Comparison of ENCODE assay signal across 8 cellular contexts in the genomic region with DNA sequence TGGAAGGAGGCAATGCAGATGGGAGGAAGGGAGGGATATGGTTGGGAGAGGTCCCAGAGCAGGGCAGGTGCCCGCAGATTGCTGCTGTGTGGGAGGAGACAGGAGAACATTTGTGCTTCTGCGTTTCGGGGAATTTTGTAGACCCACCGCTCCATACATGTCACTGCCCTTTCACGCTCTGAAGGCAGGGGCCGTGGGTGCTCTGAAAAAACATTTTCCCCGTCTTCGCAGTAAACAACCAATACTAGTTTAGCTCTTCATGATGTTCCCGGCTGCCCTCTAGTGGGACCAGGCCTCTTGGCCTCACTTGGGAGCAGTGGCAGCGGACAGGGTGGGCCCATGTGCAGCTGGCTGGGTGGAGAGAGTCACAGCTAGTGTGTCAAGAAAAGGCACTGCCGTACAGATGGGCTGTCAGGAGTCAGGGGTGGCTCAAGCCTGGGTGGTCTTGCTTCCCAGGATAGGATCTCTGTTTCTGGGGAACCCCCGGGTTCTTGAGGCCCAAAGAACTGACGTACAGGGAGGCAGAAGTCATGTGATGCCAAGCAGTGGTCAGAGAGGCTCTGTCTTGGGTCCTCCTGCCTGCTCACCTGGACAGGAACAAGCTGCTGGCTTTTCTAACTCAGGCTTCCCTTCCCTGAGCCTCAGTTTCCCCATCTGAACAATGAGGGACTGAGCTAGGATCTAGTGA. TPM values are rescaled to one million over a fixed set of nuclear protein-coding genes. Genes with fewer than 3 reads are reported as not detected.
DNase-seq lines count a peak whose midpoint lies in the region; ATAC-seq and TF ChIP-seq lines count a peak whose summit lies in the region.

No MANE protein-coding gene starts in this region.

- no peaks in the 10 kb centered on the region for H4K20me1 ChIP-seq in DOHH2 (ENCODE audit: control insufficient read depth, insufficient read depth, low read depth, low read length)

- peaks cover 12% of the 10 kb centered on the region for H3F3A ChIP-seq in DOHH2 (ENCODE audit: control insufficient read depth, insufficient read depth)

- peaks cover 11% of the 10 kb centered on the region for H3K36me3 Mint-ChIP-seq in natural killer cell treated with Interleukin-12 subunit alpha and Interleukin-12 subunit beta and Interleukin-15 and Interleukin-18, amount 100 ng/mL, for 72 hours

- peaks cover 56% of the 10 kb centered on the region for H3K4me1 ChIP-seq in DOHH2 (ENCODE audit: control insufficient read depth, low read length)

- peaks cover 28 to 31% of the 10 kb centered on the region in 2 donors for H3K4me1 Mint-ChIP-seq in natural killer cell treated with Interleukin-12 subunit alpha and Interleukin-12 subunit beta and Interleukin-15 and Interleukin-18, amount 100 ng/mL, for 72 hours (ENCODE audit: low read depth in 2 of 2)

- H3K9me3 ChIP-seq in DOHH2 (ENCODE audit: control insufficient read depth, insufficient read depth, low read length), result no peaks in the 10 kb centered on the region

- H3K27ac Mint-ChIP-seq in natural killer cell treated with Interleukin-12 subunit alpha and Interleukin-12 subunit beta and Interleukin-15 and Interleukin-18, amount 100 ng/mL, for 72 hours, result peak overlapping the region; percentile 67 to 90

- ATAC-seq in natural killer cell treated with Interleukin-12 subunit alpha and Interleukin-12 subunit beta and Interleukin-15 and Interleukin-18, amount 100 ng/mL, for 72 hours, result no peak
- ATAC-seq in GM18519 (IDR thresholded peaks at IDR 0.05; ENCODE audit: low FRiP score, unreplicated experiment), result no peak

- peak in 46 of 76 experiments; percentile 1 to 59 (median 22) for DNase-seq in HUDEP-2 (lab: John Stamatoyannopoulos, UW; ENCODE audit: unreplicated experiment in 76 of 76)
- peak; percentile 51 for DNase-seq in activated T-cell treated with anti-CD3 and anti-CD28 coated beads, Interleukin-2, amount 50 U/mL, for 1 hour
- peak; percentile 60 for DNase-seq in fibroblast of peridontal ligament (ENCODE audit: extremely low read depth)
- DNase-seq in natural killer cell treated with Interleukin-12 subunit alpha and Interleukin-12 subunit beta and Interleukin-15 and Interleukin-18, amount 100 ng/mL, for 72 hours (ENCODE audit: low spot score), result no peak
- DNase-seq in activated CD4-positive, CD25-positive, alpha-beta regulatory T cell treated with anti-CD3 and anti-CD28 coated beads, Interleukin-2, amount 50 U/mL, for 72 hours, result no peak
- DNase-seq in NCI-H2081 treated with DMSO at 0.1 percent for 48 hours (lab: John Stamatoyannopoulos, UW), result no peak

- H3K4me2 ChIP-seq in DOHH2 (ENCODE audit: low read length), result peak overlapping the region; percentile 60

- peaks cover 22% of the 10 kb centered on the region for H3K36me3 ChIP-seq in DOHH2 (ENCODE audit: control insufficient read depth, low read length)

- no peaks in the 10 kb centered on the region for H3K79me2 ChIP-seq in DOHH2 (ENCODE audit: control insufficient read depth, low read length)

- H3K9me3 Mint-ChIP-seq in natural killer cell treated with Interleukin-12 subunit alpha and Interleukin-12 subunit beta and Interleukin-15 and Interleukin-18, amount 100 ng/mL, for 72 hours, result peaks cover 4% of the 10 kb centered on the region

- H3K4me3 ChIP-seq in DOHH2 (ENCODE audit: low read length), result peak overlapping the region; percentile 37

- H3K27me3 Mint-ChIP-seq in natural killer cell treated with Interleukin-12 subunit alpha and Interleukin-12 subunit beta and Interleukin-15 and Interleukin-18, amount 100 ng/mL, for 72 hours, result no peaks in the 10 kb centered on the region

- H3K9me2 ChIP-seq in DOHH2 (replicated peaks; ENCODE audit: control insufficient read depth, low read length), result no peaks in the 10 kb centered on the region

- H3K4me3 Mint-ChIP-seq in natural killer cell treated with Interleukin-12 subunit alpha and Interleukin-12 subunit beta and Interleukin-15 and Interleukin-18, amount 100 ng/mL, for 72 hours, result no peak overlapping the region

- TF ChIP-seq CTCF in DOHH2 (IDR thresholded peaks at IDR 0.05; ENCODE audit: low read depth, low read length, poor library complexity, severe bottlenecking), result peak; percentile 88

- H3K27me3 ChIP-seq in DOHH2 (ENCODE audit: control insufficient read depth, low read length), result no peaks in the 10 kb centered on the region

- H3K27ac ChIP-seq in DOHH2 (ENCODE audit: low read depth, low read length), result peak overlapping the region; percentile 35

RNA-seq across cellular contexts. Expression of gene CPNE2, which starts 46.5 kb away (rescaled TPM):
- total RNA-seq in natural killer cell treated with Interleukin-12 subunit alpha and Interleukin-12 subunit beta and Interleukin-15 and Interleukin-18, amount 100 ng/mL, for 72 hours, result under 1 TPM; 0.50 to 0.95 TPM

RNA-seq across cellular contexts. Expression of gene NLRC5, which starts 56.5 kb away (rescaled TPM):
- total RNA-seq in natural killer cell treated with Interleukin-12 subunit alpha and Interleukin-12 subunit beta and Interleukin-15 and Interleukin-18, amount 100 ng/mL, for 72 hours, result 100 to 1,000 TPM; 190 to 316 TPM

Comparison
In these comparisons a context has a peak if more than half of its experiments do, and no peak if none do; other contexts are left out.
1. DNase-seq: peak in HUDEP-2 (46 of 76), activated T-cell treated with anti-CD3 and anti-CD28 coated beads, Interleukin-2, amount 50 U/mL, for 1 hour (single experiment) and fibroblast of peridontal ligament (single experiment); none in natural killer cell treated with Interleukin-12 subunit alpha and Interleukin-12 subunit beta and Interleukin-15 and Interleukin-18, amount 100 ng/mL, for 72 hours (single experiment), activated CD4-positive, CD25-positive, alpha-beta regulatory T cell treated with anti-CD3 and anti-CD28 coated beads, Interleukin-2, amount 50 U/mL, for 72 hours (single experiment) and NCI-H2081 treated with DMSO at 0.1 percent for 48 hours (single experiment).